Comparison of ENCODE assay signal across 8 cellular contexts in genomic region chr16:87963400-87963799, GRCh38. TPM values are rescaled to one million over a fixed set of nuclear protein-coding genes. Genes with fewer than 3 reads are reported as not detected.
DNase-seq lines count a peak whose midpoint lies in the region; ATAC-seq and TF ChIP-seq lines count a peak whose summit lies in the region.

No MANE protein-coding gene starts in this region.

- no peaks in the 10 kb centered on the region for H3K27me3 Mint-ChIP-seq in naive thymus-derived CD4-positive, alpha-beta T cell

- no peaks in the 10 kb centered on the region for H3K9me3 ChIP-seq in heart left ventricle
- H3K9me3 ChIP-seq in naive thymus-derived CD4-positive, alpha-beta T cell (ENCODE audit: control insufficient read depth in 2 of 3, low read length in 3 of 3): no peaks in the 10 kb centered on the region
- no peaks in the 10 kb centered on the region for H3K9me3 ChIP-seq in uterus

- TF ChIP-seq POLR2A in heart left ventricle (IDR thresholded peaks at IDR 0.05): no peak
- TF ChIP-seq POLR2A in uterus (IDR thresholded peaks at IDR 0.05): no peak

- peak overlapping the region; percentile 68 to 91 (median 86) for H3K27ac Mint-ChIP-seq in naive thymus-derived CD4-positive, alpha-beta T cell

- ATAC-seq in heart left ventricle (peak; percentile 41 to 87 (median 54)), Right ventricle myocardium superior (ENCODE audit: poor library complexity) (no peak), GM18861 (IDR thresholded peaks at IDR 0.05; ENCODE audit: unreplicated experiment) (no peak)
- peak; percentile 88 for ATAC-seq in naive thymus-derived CD4-positive, alpha-beta T cell

- H3K4me1 ChIP-seq in heart left ventricle: peaks cover 6 to 61% (median 37%) of the 10 kb centered on the region in 12 donors
- H3K4me1 ChIP-seq in naive thymus-derived CD4-positive, alpha-beta T cell (ENCODE audit: control insufficient read depth in 2 of 2, insufficient read depth in 2 of 2, low read length in 2 of 2): peaks cover 19 to 44% of the 10 kb centered on the region in 2 donors
- H3K4me1 ChIP-seq in uterus: peaks cover 9 to 12% of the 10 kb centered on the region in 2 donors

- H3K4me3 Mint-ChIP-seq in naive thymus-derived CD4-positive, alpha-beta T cell: peak overlapping the region in 9 of 10 donors; percentile 60 to 81 (median 69)

- 49 to 64% (median 51%) methylated on average over 9 of the region's 9 CpGs for WGBS in heart left ventricle, 4 donors

- H3K4me1 Mint-ChIP-seq in naive thymus-derived CD4-positive, alpha-beta T cell: peaks cover 50 to 83% (median 76%) of the 10 kb centered on the region in 7 donors

- H3K4me3 ChIP-seq in heart left ventricle: no peak overlapping the region
- H3K4me3 ChIP-seq in naive thymus-derived CD4-positive, alpha-beta T cell (ENCODE audit: low read length): no peak overlapping the region
- H3K4me3 ChIP-seq in uterus: no peak overlapping the region

- H3K36me3 ChIP-seq in heart left ventricle (no peaks in the 10 kb centered on the region), uterus (no peaks in the 10 kb centered on the region)
- no peaks in the 10 kb centered on the region for H3K36me3 ChIP-seq in naive thymus-derived CD4-positive, alpha-beta T cell (ENCODE audit: control insufficient read depth in 2 of 3, insufficient read depth in 3 of 3, low read length in 3 of 3)

- H3K27ac ChIP-seq in heart left ventricle (peak overlapping the region; percentile 47 to 84 (median 75)), uterus (peak overlapping the region; percentile 19 to 20)
- H3K27ac ChIP-seq in naive thymus-derived CD4-positive, alpha-beta T cell (ENCODE audit: low read depth, low read length): peak overlapping the region; percentile 61

- no peaks in the 10 kb centered on the region for H3K27me3 ChIP-seq in heart left ventricle
- H3K27me3 ChIP-seq in naive thymus-derived CD4-positive, alpha-beta T cell (ENCODE audit: control insufficient read depth in 2 of 2, insufficient read depth in 2 of 2, low read length in 2 of 2): no peaks in the 10 kb centered on the region
- no peaks in the 10 kb centered on the region for H3K27me3 ChIP-seq in uterus

- H3K36me3 Mint-ChIP-seq in naive thymus-derived CD4-positive, alpha-beta T cell: peaks cover 0 to 8% (median under 1%) of the 10 kb centered on the region in 5 donors

- TF ChIP-seq CTCF in heart left ventricle (IDR thresholded peaks at IDR 0.05) (no peak), uterus (IDR thresholded peaks at IDR 0.05) (no peak)

- DNase-seq in heart left ventricle (peak in 3 of 5 donors; percentile 48 to 65 (median 54)), Right ventricle myocardium superior (no peak), amniotic epithelial cell (ENCODE audit: low read depth) (peak; percentile 62), uterus (no peak), DMS79 treated with DMSO at 0.1 percent for 48 hours (lab: John Stamatoyannopoulos, UW) (no peak), NOMO-1 (lab: John Stamatoyannopoulos, UW; ENCODE audit: unreplicated experiment in 2 of 2) (no peak)
- peak in 8 of 9 donors; percentile 30 to 79 (median 46) for DNase-seq in naive thymus-derived CD4-positive, alpha-beta T cell

- H3K9me3 Mint-ChIP-seq in naive thymus-derived CD4-positive, alpha-beta T cell: no peaks in the 10 kb centered on the region

- POLR2A ChIA-PET in naive thymus-derived CD4-positive, alpha-beta T cell (lab: Charles Lee): interaction anchor here (0.8 to 1.4 kb wide), 2 partner anchors 9 to 15 kb away, joined by 3 to 5 read pairs; no protein-coding TSS in a partner anchor

- intact Hi-C loops in heart left ventricle (cut with DNase I) (loop anchor here in 1 of 10 donors (10.0 kb wide), 1 partner anchor 571 kb away; no protein-coding TSS in a partner anchor), Right ventricle myocardium superior (cut with DNase I) (no loop called here), uterus (cut with DNase I; ENCODE audit: low total_unique reads) (no loop called here)
- intact Hi-C loops in naive thymus-derived CD4-positive, alpha-beta T cell (cut with micrococcal nuclease): no loop called here

- CTCF ChIA-PET in naive thymus-derived CD4-positive, alpha-beta T cell (lab: Charles Lee): interaction anchor here (0.6 to 1.2 kb wide), 2 partner anchors 12 to 181 kb away, joined by 3 read pairs; partner anchors contain the start of gene BANP

RNA-seq across cellular contexts. Expression of gene BANP, which starts 12.2 kb away (rescaled TPM):
- total RNA-seq in heart left ventricle (10 to 100 TPM; 11.9 to 20.7 (median 14.3) TPM), Right ventricle myocardium superior (12.6 TPM), uterus (10 to 100 TPM in 3 of 4 donors, 1 to 10 TPM in 1; 7.4 to 45.5 (median 20.3) TPM)
- 1 to 10 TPM; 7.2 to 9.2 TPM for polyA plus RNA-seq in heart left ventricle
- 10 to 100 TPM; 43.6 to 81.2 (median 68.5) TPM for total RNA-seq in naive thymus-derived CD4-positive, alpha-beta T cell
- polyA plus RNA-seq in naive thymus-derived CD4-positive, alpha-beta T cell: 10 to 100 TPM; 17.2 to 28.9 TPM

RNA-seq across cellular contexts. Expression of gene CA5A, which starts 27.1 kb away (rescaled TPM):
- total RNA-seq in heart left ventricle (under 1 TPM in 2 of 9 donors, not detected in 7; 0.25 to 0.44 TPM), Right ventricle myocardium superior (not detected), uterus (not detected)
- under 1 TPM in 1 of 2 donors, not detected in 1; 0.08 TPM for polyA plus RNA-seq in heart left ventricle
- not detected for total RNA-seq in naive thymus-derived CD4-positive, alpha-beta T cell
- not detected for polyA plus RNA-seq in naive thymus-derived CD4-positive, alpha-beta T cell

Comparison
In these comparisons a context has a peak if more than half of its experiments do, and no peak if none do; other contexts are left out.
1. ATAC-seq: peak in heart left ventricle (4 of 4) and naive thymus-derived CD4-positive, alpha-beta T cell (single experiment); none in Right ventricle myocardium superior (single experiment) and GM18861 (single experiment).
2. DNase-seq: peak in heart left ventricle (3 of 5), amniotic epithelial cell (single experiment) and naive thymus-derived CD4-positive, alpha-beta T cell (8 of 9); none in Right ventricle myocardium superior (single experiment), uterus (0 of 2), DMS79 treated with DMSO at 0.1 percent for 48 hours (single experiment) and NOMO-1 (0 of 2).
3. H3K27ac ChIP-seq: peak in every context shown above with its lines; median percentile 75 in heart left ventricle; 61 in naive thymus-derived CD4-positive, alpha-beta T cell; 20 in uterus.